8 cellular contexts compared by ENCODE assay signal in the genomic region with DNA sequence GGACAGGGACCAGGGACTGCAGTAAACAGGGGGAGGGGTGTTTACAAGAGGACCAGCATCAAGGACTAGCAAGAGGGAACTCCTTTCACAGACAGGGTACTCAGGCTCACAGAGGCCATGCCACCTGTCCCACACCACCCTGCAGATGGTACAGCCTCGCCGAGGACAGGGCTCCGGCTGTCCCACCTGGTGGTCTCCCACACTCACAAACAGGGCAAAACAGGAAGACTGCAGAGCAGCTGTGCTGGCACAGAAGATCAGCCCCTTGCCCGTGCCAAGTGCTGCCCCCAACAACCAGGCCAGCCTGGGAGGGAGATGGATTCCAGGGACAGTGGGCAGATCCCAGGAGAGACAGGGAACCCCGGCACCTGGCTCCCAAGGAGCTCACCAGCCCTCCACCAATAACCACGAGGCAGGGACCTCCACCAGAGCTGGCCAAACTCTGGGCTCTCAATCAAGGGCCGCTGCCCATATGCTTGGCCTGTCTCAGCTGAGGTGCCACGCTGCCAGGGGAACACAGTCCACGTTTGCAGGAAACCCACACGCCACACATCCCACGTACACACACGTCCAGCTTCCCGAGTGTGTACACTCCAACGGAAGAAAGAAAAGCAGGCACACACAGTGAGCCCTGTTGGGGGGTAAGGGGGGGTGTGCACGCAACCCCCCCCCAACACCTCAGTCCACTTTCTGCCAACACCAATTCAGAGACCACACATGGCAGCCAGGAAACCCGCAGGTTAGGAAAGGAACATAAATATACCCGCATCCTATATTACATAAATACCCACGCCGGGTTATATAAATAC. TPM values are rescaled to one million over a fixed set of nuclear protein-coding genes. Genes with fewer than 3 reads are reported as not detected.
DNase-seq lines count a peak whose midpoint lies in the region; ATAC-seq, FAIRE-seq and TF ChIP-seq lines count a peak whose summit lies in the region.

No MANE protein-coding gene starts in this region.

- H3K36me3 Mint-ChIP-seq in Calu3 (ENCODE audit: insufficient read depth, unreplicated experiment): peaks cover 90% of the 10 kb centered on the region

- TF ChIP-seq EP300 in K562 (IDR thresholded peaks at IDR 0.05; ENCODE audit: low read length): no peak

- TF ChIP-seq CTCF in Calu3 (IDR thresholded peaks at IDR 0.05; ENCODE audit: unreplicated experiment): no peak
- TF ChIP-seq CTCF in K562 (IDR thresholded peaks at IDR 0.05 in 2 of 3, conservative IDR thresholded peaks at IDR 0.05 in 1 of 3; ENCODE audit: insufficient read depth in 2 of 3, low read depth in 1 of 3, low read length in 3 of 3): no peak
- no peak for TF ChIP-seq CTCF in liver (IDR thresholded peaks at IDR 0.05; ENCODE audit: low read depth, low read length, missing input control)
- TF ChIP-seq CTCF in testis (IDR thresholded peaks at IDR 0.05): no peak

- no peaks in the 10 kb centered on the region for H3K27me3 Mint-ChIP-seq in Calu3 (ENCODE audit: unreplicated experiment)

- H3K9me1 ChIP-seq in K562 (ENCODE audit: control insufficient read depth, insufficient read depth, low read length): no peaks in the 10 kb centered on the region

- TF ChIP-seq RAD21 in K562 (CRISPR knock-in tag; conservative IDR thresholded peaks at IDR 0.05 in 1 of 2, IDR thresholded peaks at IDR 0.05 in 1 of 2): no peak
- TF ChIP-seq RAD21 in liver (IDR thresholded peaks at IDR 0.05): no peak

- no peak overlapping the region for H3K27ac ChIP-seq in K562 (ENCODE audit: extremely low read depth, low read depth, low read length)
- peak overlapping the region; percentile 87 to 92 for H3K27ac ChIP-seq in liver (ENCODE audit: low read depth in 1 of 2, low read length in 2 of 2)
- peak overlapping the region; percentile 96 to 98 for H3K27ac ChIP-seq in testis

- TF ChIP-seq POLR2A in K562 (conservative IDR thresholded peaks at IDR 0.05) (no peak), testis (IDR thresholded peaks at IDR 0.05) (no peak)

- WGBS in K562 (ENCODE audit: insufficient coverage, low coverage, missing lambda C conversion rate): 78% methylated on average over 15 of the region's 19 CpGs
- 38% methylated on average over 19 of the region's 19 CpGs for WGBS in liver
- WGBS in testis, 2 donors: 16% methylated on average over 9 to 19 of the region's 19 CpGs

- no peak for DNase-seq in Calu3
- DNase-seq in NCI-H1105 treated with DMSO at 0.1 percent for 48 hours (lab: John Stamatoyannopoulos, UW): peak; percentile 20
- DNase-seq in K562 (ENCODE audit: extremely low read depth in 1 of 4, low spot score in 3 of 4): no peak
- no peak for DNase-seq in testis
- DNase-seq in mesenteric fat pad (ENCODE audit: low spot score): no peak

- peak overlapping the region; percentile 78; the same call in 1 of the 2 replicates for H3K4me2 ChIP-seq in K562 (ENCODE audit: insufficient read depth, low read length)

- peaks cover 55% of the 10 kb centered on the region for H3K4me1 Mint-ChIP-seq in Calu3 (ENCODE audit: low read depth, unreplicated experiment)

- H3K9me3 Mint-ChIP-seq in Calu3 (ENCODE audit: low read depth, unreplicated experiment): no peaks in the 10 kb centered on the region

- H2AFZ ChIP-seq in K562 (ENCODE audit: low read depth, low read length): no peak overlapping the region

- H3K27me3 ChIP-seq in K562 (ENCODE audit: control insufficient read depth in 2 of 2, insufficient read depth in 2 of 2, low read length in 2 of 2) (no peaks in the 10 kb centered on the region; a peak in 1 of 5 replicates), liver (ENCODE audit: control insufficient read depth in 4 of 4, insufficient read depth in 4 of 4, low read length in 3 of 4) (no peaks in the 10 kb centered on the region), testis (no peaks in the 10 kb centered on the region)

- H3K4me3 ChIP-seq in K562 (peak overlapping the region; percentile 86), liver (ENCODE audit: low read depth in 1 of 3, low read length in 3 of 3) (peak overlapping the region in 1 of 3 donors; percentile 80), testis (peak overlapping the region; percentile 82 to 83)

- peaks cover 43% of the 10 kb centered on the region for H4K20me1 ChIP-seq in K562 (replicated peaks; ENCODE audit: control insufficient read depth, insufficient read depth, low read length)

- H3K9me3 ChIP-seq in K562 (replicated peaks; ENCODE audit: control insufficient read depth, insufficient read depth, low read depth, low read length) (no peaks in the 10 kb centered on the region), liver (ENCODE audit: control insufficient read depth in 4 of 4, low read length in 3 of 4) (no peaks in the 10 kb centered on the region), testis (no peaks in the 10 kb centered on the region)

- H3K27ac Mint-ChIP-seq in Calu3 (ENCODE audit: unreplicated experiment): peak overlapping the region; percentile 94

- H3K36me3 ChIP-seq in K562 (ENCODE audit: control insufficient read depth, insufficient read depth, low read length) (peaks cover 40% of the 10 kb centered on the region; the same call in 1 of the 3 replicates), liver (ENCODE audit: control insufficient read depth in 4 of 4, insufficient read depth in 3 of 4, low read depth in 1 of 4, low read length in 3 of 4) (peaks cover 0 to 3% (median 1%) of the 10 kb centered on the region in 4 donors), testis (ENCODE audit: low read depth, missing control alignments) (no peaks in the 10 kb centered on the region)

- H3K79me2 ChIP-seq in K562 (ENCODE audit: control insufficient read depth, insufficient read depth, low read length): peaks cover 70% of the 10 kb centered on the region

- POLR2A ChIA-PET in K562 (lab: Yijun Ruan, JAX): interaction anchor here (1.0 to 1.7 kb wide), 6 partner anchors 9 to 48 kb away, joined by 4 to 9 read pairs (median 4); no protein-coding TSS in a partner anchor

- no peak for FAIRE-seq in K562 (lab: Jason Lieb, UNC)

- intact Hi-C loops in Calu3 (cut with micrococcal nuclease; ENCODE audit: unreplicated experiment): loop anchor here (10.0 kb wide), 1 partner anchor 260 kb away; a partner anchor contains a TSS
- intact Hi-C loops in K562 (cut with micrococcal nuclease): no loop called here
- intact Hi-C loops in testis (cut with DNase I; ENCODE audit: low total_unique reads): no loop called here

- BruUV-seq in Calu3 (replicated peaks; lab: Mats Ljungman, UMichigan) (no TSS peak), K562 (replicated peaks; lab: Mats Ljungman, UMichigan) (no TSS peak)

- in situ Hi-C loops in K562 (cut with MboI): no loop called here

- H3K4me3 Mint-ChIP-seq in Calu3 (ENCODE audit: low read depth, unreplicated experiment): peak overlapping the region; percentile 91

- CTCF ChIA-PET in Calu3 (lab: Charles Lee): interaction anchor here (0.6 to 1.0 kb wide), 3 partner anchors 9 to 345 kb away, joined by 3 to 5 read pairs (median 4); no protein-coding TSS in a partner anchor
- CTCF ChIA-PET in K562 (lab: Yijun Ruan, JAX; ENCODE audit: low intra/inter-chr PET ratio): no interaction called here

- ATAC-seq in K562 (no peak), HG02623 (IDR thresholded peaks at IDR 0.05; ENCODE audit: unreplicated experiment) (no peak), HG03378 (IDR thresholded peaks at IDR 0.05; ENCODE audit: unreplicated experiment) (no peak)

- peaks cover 23 to 52% of the 10 kb centered on the region in 2 experiments for H3K4me1 ChIP-seq in K562 (replicated peaks in 1 of 2; ENCODE audit: control insufficient read depth in 2 of 2, insufficient read depth in 2 of 2, low read length in 2 of 2)
- peaks cover 6 to 17% (median 10%) of the 10 kb centered on the region in 4 donors for H3K4me1 ChIP-seq in liver (ENCODE audit: control insufficient read depth in 4 of 4, insufficient read depth in 4 of 4, low read length in 3 of 4)
- peaks cover 67% of the 10 kb centered on the region for H3K4me1 ChIP-seq in testis

- H3K9ac ChIP-seq in K562 (ENCODE audit: insufficient read depth in 1 of 2, low read depth in 2 of 2, low read length in 2 of 2) (peak overlapping the region; percentile 78 to 92; a peak in 2 of 4 replicates), liver (ENCODE audit: low read depth in 1 of 2, low read length in 2 of 2) (peak overlapping the region in 1 of 2 donors; percentile 63)

RNA-seq across cellular contexts. Expression of a gene that starts 2.0 kb away (rescaled TPM):
- total RNA-seq in Calu3 (2022) (172 and 178 TPM in 2 replicates), K562 (2014; rRNA removed) (41.3 and 55.7 TPM in 2 replicates), K562 (2014; rRNA removed; fragmentation: Illumina TruSeq; extraction: Trizol) (18.0 and 22.5 TPM in 2 replicates), K562 (2015; rRNA removed; fragmentation: Illumina TruSeq; extraction: Trizol) (33.1 and 34.4 TPM in 2 replicates), K562 (2021) (61.0 and 62.8 TPM in 2 replicates), liver (10 to 100 TPM; 11.4 to 27.4 TPM), testis (100 to 1,000 TPM; 133 to 134 TPM), mesenteric fat pad (138 TPM)
- 112 and 292 TPM in 2 replicates for total RNA-seq in K562 (2011; cell fraction: chromatin; rRNA removed; ENCODE audit: low replicate concordance)
- total RNA-seq in K562 (2011; cell fraction: nucleolus; rRNA removed): 149 and 193 TPM in 2 replicates
- 126 and 139 TPM in 2 replicates for total RNA-seq in K562 (2011; cell fraction: nucleoplasm; rRNA removed)
- polyA plus RNA-seq in K562 (2011; rRNA removed) (64.0 and 77.0 TPM in 2 replicates), K562 (2014; fragmentation: Illumina TruSeq; extraction: Trizol) (64.0 and 73.3 TPM in 2 replicates), K562 (2014; fragmentation: Nextera tagmentation; extraction: Ambion mirVana) (1 to 10 TPM; 2.7 to 3.8 TPM), K562 (2014; rRNA removed) (65.6 and 70.0 TPM in 2 replicates), liver (10 to 100 TPM in 1 of 2 donors, 1 to 10 TPM in 1; 8.4 to 16.0 TPM), testis (ENCODE audit: insufficient read depth, low read depth, low replicate concordance) (69.2 TPM)
- polyA plus RNA-seq in K562 (2011; cell fraction: cytosol; rRNA removed): 83.0 and 121 TPM in 2 replicates
- 148 and 215 TPM in 2 replicates for polyA plus RNA-seq in K562 (2011; cell fraction: nucleus; rRNA removed)
- polyA plus RNA-seq in K562 (2012): 34.2 and 69.8 TPM in 2 replicates
- polyA minus RNA-seq in K562 (2011; rRNA and poly(A)+ RNA removed): 36.0 and 61.3 TPM in 2 replicates
- polyA minus RNA-seq in K562 (2011; cell fraction: cytosol; rRNA and poly(A)+ RNA removed): 48.1 and 53.3 TPM in 2 replicates
- 48.2 and 49.9 TPM in 2 replicates for polyA minus RNA-seq in K562 (2011; cell fraction: nucleus; rRNA and poly(A)+ RNA removed)

RNA-seq across cellular contexts. Expression of a gene that starts 42.4 kb away (rescaled TPM):
- total RNA-seq in Calu3 (2022) (113 and 114 TPM in 2 replicates), K562 (2014; rRNA removed) (8.4 and 9.6 TPM in 2 replicates), K562 (2014; rRNA removed; fragmentation: Illumina TruSeq; extraction: Trizol) (4.0 and 5.5 TPM in 2 replicates), K562 (2015; rRNA removed; fragmentation: Illumina TruSeq; extraction: Trizol) (6.2 and 6.7 TPM in 2 replicates), K562 (2021) (22.7 and 25.1 TPM in 2 replicates), liver (10 to 100 TPM in 1 of 2 donors, 1 to 10 TPM in 1; 9.1 to 12.6 TPM), testis (10 to 100 TPM; 35.4 to 66.5 TPM), mesenteric fat pad (84.4 TPM)
- 16.3 and 42.3 TPM in 2 replicates for total RNA-seq in K562 (2011; cell fraction: chromatin; rRNA removed; ENCODE audit: low replicate concordance)
- 20.4 and 25.5 TPM in 2 replicates for total RNA-seq in K562 (2011; cell fraction: nucleolus; rRNA removed)
- total RNA-seq in K562 (2011; cell fraction: nucleoplasm; rRNA removed): 21.6 and 32.1 TPM in 2 replicates
- polyA plus RNA-seq in K562 (2011; rRNA removed) (4.9 and 12.2 TPM in 2 replicates), K562 (2014; fragmentation: Illumina TruSeq; extraction: Trizol) (14.2 and 16.4 TPM in 2 replicates), K562 (2014; fragmentation: Nextera tagmentation; extraction: Ambion mirVana) (under 1 TPM; 0.31 to 0.38 TPM), K562 (2014; rRNA removed) (10.1 and 14.1 TPM in 2 replicates), liver (10 to 100 TPM in 1 of 2 donors, 1 to 10 TPM in 1; 7.5 to 10.8 TPM), testis (ENCODE audit: insufficient read depth, low read depth, low replicate concordance) (25.2 TPM)
- polyA plus RNA-seq in K562 (2011; cell fraction: cytosol; rRNA removed): 8.3 and 11.2 TPM in 2 replicates
- 16.1 and 21.6 TPM in 2 replicates for polyA plus RNA-seq in K562 (2011; cell fraction: nucleus; rRNA removed)
- 14.8 and 20.5 TPM in 2 replicates for polyA plus RNA-seq in K562 (2012)
- 6.7 and 7.8 TPM in 2 replicates for polyA minus RNA-seq in K562 (2011; rRNA and poly(A)+ RNA removed)
- 12.2 and 15.7 TPM in 2 replicates for polyA minus RNA-seq in K562 (2011; cell fraction: cytosol; rRNA and poly(A)+ RNA removed)
- polyA minus RNA-seq in K562 (2011; cell fraction: nucleus; rRNA and poly(A)+ RNA removed): 5.1 and 5.8 TPM in 2 replicates
